In the genomic region with DNA sequence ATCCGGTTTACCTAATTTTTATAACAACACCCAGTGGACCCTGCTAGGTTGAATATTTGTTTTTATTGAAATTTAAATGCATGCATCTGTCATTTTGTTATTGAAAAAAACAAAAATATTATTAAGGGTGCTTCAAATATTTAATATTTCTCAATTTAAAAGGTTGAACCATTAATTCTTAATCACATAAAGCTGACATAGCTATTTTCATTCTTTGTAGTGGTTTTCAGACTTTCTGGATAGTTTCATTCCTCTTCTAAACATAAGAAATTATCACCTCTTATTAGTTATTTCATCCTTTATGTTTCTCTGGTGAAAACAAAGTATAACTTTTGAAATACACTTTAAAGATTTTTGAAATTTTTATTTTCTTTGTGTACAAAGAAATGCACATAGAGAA, we compare ENCODE assay signal across 22 cellular contexts.
DNase-seq lines count a peak whose midpoint lies in the region; ATAC-seq, FAIRE-seq and TF ChIP-seq lines count a peak whose summit lies in the region.
"Had no signal": no experiment of that assay in that cellular context is flagged by ENCODE, and none has a peak within 500 bp of the region (broad histone marks: within the 10 kb centered on the region; RNA-seq: fewer than 3 reads in every experiment).

No MANE protein-coding gene starts in this region.

- H3K4me1 ChIP-seq in A549 = no peaks in the 10 kb centered on the region
- H3K4me1 ChIP-seq in SJCRH30 = peaks cover 32% of the 10 kb centered on the region
- H3K4me1 ChIP-seq: BE2C; BLaER1 treated with 17β-estradiol and CSF1 and Interleukin-3, amounts not matched to agents 10 nM and 100 nM; HAP-1 had no signal

- peak overlapping the region; percentile 77 for H3K27ac Mint-ChIP-seq in glutamatergic neuron (ENCODE audit: unreplicated experiment)
- H3K27ac Mint-ChIP-seq: CD14-positive monocyte; CD4-positive, alpha-beta T cell; CD8-positive, alpha-beta memory T cell; HFFc6 had no signal

- H3K4me1 Mint-ChIP-seq in glutamatergic neuron (ENCODE audit: low read depth, unreplicated experiment) = peaks cover 32% of the 10 kb centered on the region
- H3K4me1 Mint-ChIP-seq: CD14-positive monocyte; CD8-positive, alpha-beta memory T cell had no signal

- no peaks in the 10 kb centered on the region for H3K27me3 ChIP-seq in SJCRH30
- H3K27me3 ChIP-seq: BE2C; BLaER1 treated with 17β-estradiol and CSF1 and Interleukin-3, amounts not matched to agents 10 nM and 100 nM had no signal

- H3K27ac ChIP-seq in A549 = no peak overlapping the region
- H3K27ac ChIP-seq in SJCRH30 = peak overlapping the region; percentile 68
- H3K27ac ChIP-seq: BLaER1 treated with 17β-estradiol and CSF1 and Interleukin-3, amounts not matched to agents 10 nM and 100 nM had no signal

- peaks cover 10% of the 10 kb centered on the region for H3K9me3 Mint-ChIP-seq in glutamatergic neuron (ENCODE audit: unreplicated experiment)
- H3K9me3 Mint-ChIP-seq: HFFc6 had no signal

- CTCF ChIA-PET in A549 (lab: Yijun Ruan, JAX) = no interaction called here

- TF ChIP-seq RAD21 in A549 (conservative IDR thresholded peaks at IDR 0.05 in 1 of 2, IDR thresholded peaks at IDR 0.05 in 1 of 2) = no peak

- ATAC-seq in A549 = no peak
- ATAC-seq: GM12878 had no signal

- no peaks in the 10 kb centered on the region for H3K36me3 Mint-ChIP-seq in glutamatergic neuron (ENCODE audit: unreplicated experiment)
- H3K36me3 Mint-ChIP-seq: CD14-positive monocyte; CD8-positive, alpha-beta memory T cell had no signal

- TF ChIP-seq CTCF in A549 (IDR thresholded peaks at IDR 0.05) (no peak), glutamatergic neuron (IDR thresholded peaks at IDR 0.05; ENCODE audit: partially characterized antibody, unreplicated experiment) (no peak)

- no peaks in the 10 kb centered on the region for H3K36me3 ChIP-seq in SJCRH30
- H3K36me3 ChIP-seq: BE2C; BLaER1 treated with 17β-estradiol and CSF1 and Interleukin-3, amounts not matched to agents 10 nM and 100 nM; HAP-1 had no signal

- H3K9me3 ChIP-seq in A549 (no peaks in the 10 kb centered on the region), SJCRH30 (replicated peaks) (no peaks in the 10 kb centered on the region)
- H3K9me3 ChIP-seq: BE2C; BLaER1 treated with 17β-estradiol and CSF1 and Interleukin-3, amounts not matched to agents 10 nM and 100 nM; HAP-1 had no signal

- H3K4me3 ChIP-seq in A549 (no peak overlapping the region), SJCRH30 (no peak overlapping the region)
- H3K4me3 ChIP-seq: BLaER1 treated with 17β-estradiol and CSF1 and Interleukin-3, amounts not matched to agents 10 nM and 100 nM; GM12878; HAP-1 had no signal

- H3K4me3 Mint-ChIP-seq in glutamatergic neuron (ENCODE audit: unreplicated experiment) = no peak overlapping the region
- H3K4me3 Mint-ChIP-seq: CD14-positive monocyte; CD4-positive, alpha-beta T cell; CD8-positive, alpha-beta memory T cell; HFFc6 had no signal

- POLR2A ChIA-PET in A549 (lab: Yijun Ruan, JAX) = no interaction called here

- no peak for FAIRE-seq in A549 (lab: Jason Lieb, UNC)
- FAIRE-seq: GM12878, H54 had no signal

- H3K27me3 Mint-ChIP-seq in glutamatergic neuron (ENCODE audit: unreplicated experiment) = peaks cover 1% of the 10 kb centered on the region
- H3K27me3 Mint-ChIP-seq: CD4-positive, alpha-beta T cell; CD8-positive, alpha-beta memory T cell had no signal

- DNase-seq in A549 (ENCODE audit: low read depth in 1 of 2, low spot score in 1 of 2) = no peak
- DNase-seq in SJCRH30 = no peak
- no peak for DNase-seq in glutamatergic neuron
- no peak for DNase-seq in stimulated activated CD8-positive, alpha-beta memory T cell treated with anti-CD3 and anti-CD28 coated beads, Interleukin-4, amount 100 ng/mL, for 48 hours
- DNase-seq in amniotic stem cell (lab: John Stamatoyannopoulos, UW) = no peak
- DNase-seq in stimulated activated CD4-positive, alpha-beta T cell treated with anti-CD3 and anti-CD28 coated beads, Interleukin-15, amount 100 ng/mL, for 24 hours = no peak
- DNase-seq: ACHN; AML-193; BE2C; CD4-positive, alpha-beta T cell; CD8-positive, alpha-beta memory T cell; DMS 273 treated with DMSO at 0.1 percent for 48 hours; DMS79; EL; GDM1; GOT3; HFFc6 had no signal

- no peak for TF ChIP-seq POLR2A in A549 (IDR thresholded peaks at IDR 0.05; ENCODE audit: low read length)

- 23% methylated on average over 1 of the region's 1 CpG for WGBS in A549 (ENCODE audit: missing lambda C conversion rate)

- no peak overlapping the region for H3K4me2 ChIP-seq in A549
- H3K4me2 ChIP-seq: BLaER1 treated with 17β-estradiol and CSF1 and Interleukin-3, amounts not matched to agents 10 nM and 100 nM had no signal

- no peak for TF ChIP-seq EP300 in A549 (IDR thresholded peaks at IDR 0.05)

TF ChIP-seq in A549, 52 proteins besides CTCF, POLR2A, EP300 and RAD21:
- TF ChIP-seq MAFK (IDR thresholded peaks at IDR 0.05; ENCODE audit: partially characterized antibody) (peak; percentile 45), ZSCAN20 (CRISPR knock-in tag; IDR thresholded peaks at IDR 0.05) (no peak), SREBF2 (IDR thresholded peaks at IDR 0.05) (no peak)
